23 cellular contexts compared by ENCODE assay signal in genomic region chr11:38416141-38416540, GRCh38.
A peak's percentile ranks its signal among the peaks of the same experiment; 100 is the strongest.
DNase-seq lines count a peak whose midpoint lies in the region; ATAC-seq and TF ChIP-seq lines count a peak whose summit lies in the region.
"Had no signal": no experiment of that assay in that cellular context is flagged by ENCODE, and none has a peak within 500 bp of the region (broad histone marks: within the 10 kb centered on the region; RNA-seq: fewer than 3 reads in every experiment).

No MANE protein-coding gene starts in this region.

- CTCF ChIA-PET in activated CD8-positive, alpha-beta memory T cell treated with anti-CD3 and anti-CD28 coated beads, Interleukin-2, amount 10 ng/mL, durations not matched to agents 7 days and 5 days (lab: Charles Lee) = no interaction called here

- TF ChIP-seq CTCF in osteocyte (IDR thresholded peaks at IDR 0.05) = no peak

- no peaks in the 10 kb centered on the region for H3K27me3 Mint-ChIP-seq in osteocyte (ENCODE audit: unreplicated experiment)
- H3K27me3 Mint-ChIP-seq in activated CD8-positive, alpha-beta memory T cell treated with anti-CD3 and anti-CD28 coated beads, Interleukin-2, amount 10 ng/mL, durations not matched to agents 7 days and 5 days = no peaks in the 10 kb centered on the region
- H3K27me3 Mint-ChIP-seq in effector memory CD8-positive, alpha-beta T cell = no peaks in the 10 kb centered on the region

- H3K4me1 Mint-ChIP-seq in osteocyte (ENCODE audit: unreplicated experiment) = peaks cover 16% of the 10 kb centered on the region
- H3K4me1 Mint-ChIP-seq in activated CD8-positive, alpha-beta memory T cell treated with anti-CD3 and anti-CD28 coated beads, Interleukin-2, amount 10 ng/mL, durations not matched to agents 7 days and 5 days = no peaks in the 10 kb centered on the region
- no peaks in the 10 kb centered on the region for H3K4me1 Mint-ChIP-seq in effector memory CD8-positive, alpha-beta T cell (ENCODE audit: low read depth in 2 of 2)

- no peak overlapping the region for H3K4me3 Mint-ChIP-seq in osteocyte (ENCODE audit: unreplicated experiment)
- no peak overlapping the region for H3K4me3 Mint-ChIP-seq in activated CD8-positive, alpha-beta memory T cell treated with anti-CD3 and anti-CD28 coated beads, Interleukin-2, amount 10 ng/mL, durations not matched to agents 7 days and 5 days
- no peak overlapping the region for H3K4me3 Mint-ChIP-seq in effector memory CD8-positive, alpha-beta T cell

- no peak for ATAC-seq in activated CD8-positive, alpha-beta memory T cell treated with anti-CD3 and anti-CD28 coated beads, Interleukin-2, amount 10 ng/mL, durations not matched to agents 7 days and 5 days
- ATAC-seq in effector memory CD8-positive, alpha-beta T cell (replicated peaks) = no peak
- no peak for ATAC-seq in GM18511 (IDR thresholded peaks at IDR 0.05; ENCODE audit: unreplicated experiment)
- ATAC-seq: K562 had no signal

- H3K27ac Mint-ChIP-seq in osteocyte (ENCODE audit: unreplicated experiment) = peak overlapping the region; percentile 45
- no peak overlapping the region for H3K27ac Mint-ChIP-seq in activated CD8-positive, alpha-beta memory T cell treated with anti-CD3 and anti-CD28 coated beads, Interleukin-2, amount 10 ng/mL, durations not matched to agents 7 days and 5 days
- H3K27ac Mint-ChIP-seq in effector memory CD8-positive, alpha-beta T cell = no peak overlapping the region

- DNase-seq in H4 (ENCODE audit: low spot score) (peak; percentile 21), brain pericyte (ENCODE audit: low read depth, low spot score) (peak; percentile 45), inferior parietal cortex (ENCODE audit: extremely low spot score) (peak; percentile 3), osteocyte (ENCODE audit: extremely low spot score, unreplicated experiment) (no peak), amygdala (lab: John Stamatoyannopoulos, UW) (no peak)
- DNase-seq in activated CD8-positive, alpha-beta memory T cell treated with anti-CD3 and anti-CD28 coated beads, Interleukin-2, amount 10 ng/mL, durations not matched to agents 7 days and 5 days = no peak
- DNase-seq in effector memory CD8-positive, alpha-beta T cell = no peak
- DNase-seq: 8988T, Calu3, DMS79 treated with DMSO at 0.1 percent for 48 hours, GF-D8, GOT3, HCEC 1CT, Kasumi-1, MG63, NCI-H1105 treated with DMSO at 0.1 percent for 48 hours, NCI-H2029, NCI-H446 treated with DMSO at 0.1 percent for 48 hours, NCI-H526 treated with DMSO at 0.1 percent for 48 hours, Right ventricle myocardium superior, RPMI8226 had no signal

- no peaks in the 10 kb centered on the region for H3K36me3 Mint-ChIP-seq in osteocyte (ENCODE audit: unreplicated experiment)
- H3K36me3 Mint-ChIP-seq in activated CD8-positive, alpha-beta memory T cell treated with anti-CD3 and anti-CD28 coated beads, Interleukin-2, amount 10 ng/mL, durations not matched to agents 7 days and 5 days = no peaks in the 10 kb centered on the region
- no peaks in the 10 kb centered on the region for H3K36me3 Mint-ChIP-seq in effector memory CD8-positive, alpha-beta T cell (ENCODE audit: insufficient read depth)

- peaks cover 7% of the 10 kb centered on the region for H3K9me3 Mint-ChIP-seq in osteocyte (ENCODE audit: unreplicated experiment)
- peaks cover 15% of the 10 kb centered on the region for H3K9me3 Mint-ChIP-seq in activated CD8-positive, alpha-beta memory T cell treated with anti-CD3 and anti-CD28 coated beads, Interleukin-2, amount 10 ng/mL, durations not matched to agents 7 days and 5 days (ENCODE audit: low read depth)
- H3K9me3 Mint-ChIP-seq in effector memory CD8-positive, alpha-beta T cell = peaks cover 25 to 32% of the 10 kb centered on the region in 2 donors

Comparison
In these comparisons a context has a peak if more than half of its experiments do, and no peak if none do; other contexts are left out.
1. DNase-seq: peak in H4 (single experiment), brain pericyte (single experiment) and inferior parietal cortex (single experiment); none in osteocyte (single experiment), amygdala (0 of 56), activated CD8-positive, alpha-beta memory T cell treated with anti-CD3 and anti-CD28 coated beads, Interleukin-2, amount 10 ng/mL, durations not matched to agents 7 days and 5 days (single experiment) and effector memory CD8-positive, alpha-beta T cell (0 of 3).